8 cellular contexts compared by ENCODE assay signal in the genomic region with DNA sequence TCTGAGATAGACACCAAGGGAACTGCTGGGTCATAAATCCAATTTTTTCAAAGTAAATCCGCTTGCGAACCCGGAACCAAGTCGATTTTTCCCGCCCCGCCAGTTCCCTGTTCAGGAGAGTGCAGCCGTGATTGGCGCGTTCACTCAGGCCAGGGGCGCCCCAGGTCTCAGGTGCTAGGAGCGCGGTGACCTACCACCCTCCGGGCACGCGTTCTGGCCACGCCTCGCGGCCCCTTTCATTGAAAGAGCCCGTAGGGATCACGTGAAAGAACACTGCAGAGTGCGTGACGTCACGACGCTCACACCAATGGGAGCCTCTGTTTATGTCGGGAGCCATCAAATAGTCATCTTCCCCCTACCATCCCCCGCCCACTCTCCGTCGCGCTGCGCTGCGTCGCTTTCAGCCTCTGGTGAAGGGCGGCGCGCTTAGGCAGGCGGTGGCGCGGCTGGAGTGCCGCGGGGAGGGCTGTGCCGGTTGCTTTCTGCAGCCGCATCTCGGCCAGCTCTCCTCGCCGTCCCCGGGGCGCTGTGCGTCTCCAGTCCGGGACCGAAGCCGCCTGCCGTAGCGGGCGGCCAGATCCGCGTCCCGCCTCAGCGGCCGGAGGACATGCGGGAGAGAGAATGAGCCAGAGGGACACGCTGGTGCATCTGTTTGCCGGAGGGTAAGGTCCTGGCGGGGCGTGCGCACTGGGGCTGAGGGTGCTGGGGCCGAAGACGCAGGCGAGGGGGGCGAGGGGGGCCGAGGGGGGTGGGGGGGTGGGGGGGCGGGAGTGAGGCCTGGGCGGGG. TPM values are rescaled to one million over a fixed set of nuclear protein-coding genes. Genes with fewer than 3 reads are reported as not detected.
DNase-seq lines count a peak whose midpoint lies in the region; ATAC-seq and TF ChIP-seq lines count a peak whose summit lies in the region.

Gene SLC25A36, plus strand, starts transcription at position 403 of the 787 bp plus-strand sequence. Its CDS starts 219 bp downstream, at position 622.

- peak within 1 kb of the TSS; percentile 96 for H3K27ac Mint-ChIP-seq in activated B cell treated with CpG ODN at 0.5 μM for 24 hours

- no peak for TF ChIP-seq CTCF in activated B cell treated with CpG ODN at 0.5 μM for 24 hours (IDR thresholded peaks at IDR 0.05)
- TF ChIP-seq CTCF in spleen (IDR thresholded peaks at IDR 0.05 in 8 of 11, conservative IDR thresholded peaks at IDR 0.05 in 3 of 11): peak in 4 of 11 experiments; percentile 9 to 48 (median 18)

- peaks cover 3% of the 10 kb centered on the region for H3K9me3 Mint-ChIP-seq in activated B cell treated with CpG ODN at 0.5 μM for 24 hours

- no peaks in the 10 kb centered on the region for H3K27me3 ChIP-seq in spleen (replicated peaks in 1 of 7)

- peak within 1 kb of the TSS; percentile 96 for H3K4me3 Mint-ChIP-seq in activated B cell treated with CpG ODN at 0.5 μM for 24 hours

- TF ChIP-seq POLR2A in GM18951 (IDR thresholded peaks at IDR 0.05; ENCODE audit: extremely low read depth, insufficient read depth, insufficient read length): peak; percentile 90
- peak; percentile 81 to 95 (median 84) for TF ChIP-seq POLR2A in spleen (IDR thresholded peaks at IDR 0.05)

- H3K27ac ChIP-seq in caudate nucleus (ENCODE audit: low read depth, low read length): peak within 1 kb of the TSS; percentile 92
- H3K27ac ChIP-seq in spleen: peak within 1 kb of the TSS; percentile 89 to 97 (median 93)

- peaks cover 14 to 47% (median 32%) of the 10 kb centered on the region in 6 donors for H3K4me1 ChIP-seq in spleen

- peaks cover 0 to 5% (median 0%) of the 10 kb centered on the region in 8 donors for H3K9me3 ChIP-seq in spleen

- H3K4me1 Mint-ChIP-seq in activated B cell treated with CpG ODN at 0.5 μM for 24 hours: peaks cover 37% of the 10 kb centered on the region

- in situ Hi-C loops in GM18951 (cut with MboI; ENCODE audit: low sequenced_read_pairs, unreplicated experiment): no loop called here

- H3K4me3 ChIP-seq in spleen: peak within 1 kb of the TSS; percentile 64 to 89 (median 84)

- ATAC-seq in HG03196 (IDR thresholded peaks at IDR 0.05; ENCODE audit: unreplicated experiment) (peak; percentile 97), activated B cell treated with CpG ODN at 0.5 μM for 24 hours (ENCODE audit: low read depth) (peak; percentile 96)

- no peaks in the 10 kb centered on the region for H3K27me3 Mint-ChIP-seq in activated B cell treated with CpG ODN at 0.5 μM for 24 hours

- peaks cover 9% of the 10 kb centered on the region for H3K36me3 Mint-ChIP-seq in activated B cell treated with CpG ODN at 0.5 μM for 24 hours (ENCODE audit: low read depth)

- intact Hi-C loops in activated B cell treated with CpG ODN at 0.5 μM for 24 hours (cut with micrococcal nuclease): loop anchor here (1.0 to 10.0 kb wide), 11 partner anchors 125 to 1599 kb away; partner anchors contain the start of genes ATP1B3, COPB2, MRPS22 and NMNAT3
- intact Hi-C loops in spleen (cut with DNase I; ENCODE audit: low total_unique reads): no loop called here

- H3K36me3 ChIP-seq in spleen: no peaks in the 10 kb centered on the region

- 0 to 1% (median 0%) methylated on average over 29 to 69 of the region's 72 CpGs for WGBS in spleen, 5 donors

- POLR2A ChIA-PET in activated B cell treated with CpG ODN at 0.5 μM for 24 hours (lab: Charles Lee): interaction anchor here (0.6 to 1.2 kb wide), 5 partner anchors 12 to 1553 kb away, joined by 3 to 4 read pairs (median 3); partner anchors contain the start of gene COPB2

- CTCF ChIA-PET in activated B cell treated with CpG ODN at 0.5 μM for 24 hours (lab: Charles Lee): interaction anchor here (0.5 kb wide), 1 partner anchor 24 kb away, joined by 3 read pairs; no protein-coding TSS in a partner anchor

- DNase-seq in AG08395 (ENCODE audit: low spot score) (peak; percentile 97), NCI-H345 (lab: John Stamatoyannopoulos, UW) (peak; percentile 97), activated B cell treated with CpG ODN at 0.5 μM for 24 hours (peak; percentile 86), caudate nucleus (lab: John Stamatoyannopoulos, UW) (peak; percentile 57 to 98 (median 93)), inferior parietal cortex (ENCODE audit: extremely low spot score) (peak; percentile 99), spleen (peak; percentile 99)

RNA-seq across cellular contexts. Expression of gene SLC25A36, which starts in this region (rescaled TPM):
- 40.4 and 45.7 TPM in 2 replicates for total RNA-seq in activated B cell treated with CpG ODN at 0.5 μM for 24 hours
- total RNA-seq in spleen: 10 to 100 TPM; 43.9 to 82.5 (median 60.2) TPM
- 10 to 100 TPM; 19.1 to 22.5 (median 19.7) TPM for polyA plus RNA-seq in spleen

Comparison
In these comparisons a context has a peak if more than half of its experiments do, and no peak if none do; other contexts are left out.
1. Peak in every context shown above with its lines: DNase-seq, ATAC-seq, H3K4me3 ChIP-seq and H3K27ac ChIP-seq.